In the genomic region with DNA sequence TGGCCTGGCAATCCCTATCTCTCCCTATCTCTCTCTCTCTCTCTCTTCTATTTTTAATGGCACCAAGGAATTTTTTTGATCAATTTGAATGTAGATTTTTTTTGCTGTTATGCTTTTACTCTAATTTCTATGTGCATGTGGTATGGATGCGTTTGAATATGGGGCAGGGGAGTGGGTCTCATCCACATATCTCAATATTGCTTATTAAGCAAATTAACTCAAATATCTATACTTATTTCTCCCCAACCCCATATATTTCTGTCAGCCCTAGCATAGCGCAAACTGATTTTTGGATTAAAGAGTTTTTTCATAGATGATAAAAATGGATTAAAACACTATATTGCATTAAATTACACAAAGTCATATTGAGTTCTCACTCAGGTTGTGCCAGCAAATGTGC, we compare ENCODE assay signal across 35 cellular contexts.
"Had no signal": no experiment of that assay in that cellular context is flagged by ENCODE, and none has a peak within 500 bp of the region (broad histone marks: within the 10 kb centered on the region; RNA-seq: fewer than 3 reads in every experiment).

No MANE protein-coding gene starts in this region.

- DNase-seq: Karpas-422, Kasumi-1, MG63, MM.1S, MV-4-11, NCI-H1048, NCI-H1092, NCI-H1092 treated with DMSO at 0.1 percent for 48 hours, NCI-H1105, NCI-H1105 treated with DMSO at 0.1 percent for 48 hours, NCI-H1417, NCI-H1417 treated with DMSO at 0.1 percent for 48 hours, NCI-H1436, NCI-H1436 treated with DMSO at 0.1 percent for 48 hours, NCI-H146, NCI-H1694, NCI-H1694 treated with DMSO at 0.1 percent for 48 hours, NCI-H187, NCI-H187 treated with DMSO at 0.1 percent for 48 hours, NCI-H1930, NCI-H2029, NCI-H2029 treated with DMSO at 0.1 percent for 48 hours, NCI-H2081, NCI-H2081 treated with DMSO at 0.1 percent for 48 hours, NCI-H2107, NCI-H2171, NCI-H2171 treated with DMSO at 0.1 percent for 48 hours, NCI-H2227 treated with DMSO at 0.1 percent for 48 hours, NCI-H226, NCI-H345, NCI-H446, NCI-H446 treated with DMSO at 0.1 percent for 48 hours, NCI-H510A, NCI-H510A treated with DMSO at 0.1 percent for 48 hours, NCI-H524 had no signal

- H3K36me3 ChIP-seq: MG63 had no signal

- H3K9me3 ChIP-seq: MG63 had no signal

- H3K4me3 ChIP-seq: MG63 had no signal

- H3K27me3 ChIP-seq: MG63 had no signal
